Comparison of ENCODE assay signal across 20 cellular contexts in the genomic region with DNA sequence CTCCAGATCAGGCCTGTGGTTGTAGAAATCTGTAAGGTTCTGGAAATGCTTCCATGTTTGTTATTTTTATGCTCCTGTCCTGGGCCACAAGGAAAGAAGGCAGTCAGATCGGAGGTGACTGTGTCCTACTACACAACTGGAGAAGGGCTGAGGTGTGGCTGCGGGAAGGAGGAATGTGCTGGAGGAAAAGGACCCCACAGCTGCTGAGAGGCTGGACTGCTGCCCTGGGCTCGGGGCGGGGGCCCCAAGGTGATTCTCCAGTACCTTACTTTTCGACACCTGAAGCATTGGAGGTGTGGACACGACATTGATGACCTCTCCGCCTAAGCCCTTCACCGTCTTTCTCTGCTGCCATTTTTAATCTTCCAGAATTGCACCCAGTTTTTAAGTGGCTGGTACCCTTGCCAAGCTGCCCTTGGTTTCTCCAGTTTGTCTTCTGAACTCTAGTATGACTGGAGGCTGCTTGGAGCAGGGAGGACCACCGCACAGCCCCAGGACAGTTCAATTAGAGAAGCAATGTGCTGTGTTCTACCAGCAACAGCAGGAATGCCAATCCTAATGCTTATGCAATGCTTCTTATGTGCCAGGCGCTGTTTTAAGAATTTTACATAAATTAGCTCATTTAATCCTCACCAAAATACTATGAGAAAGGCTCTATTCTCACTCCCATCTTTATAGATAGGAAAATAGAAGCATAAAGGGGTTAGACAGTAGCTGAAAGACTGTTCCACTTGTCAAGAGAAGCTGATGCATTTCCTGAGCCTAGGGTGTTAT. TPM values are rescaled to one million over a fixed set of nuclear protein-coding genes. Genes with fewer than 3 reads are reported as not detected.
DNase-seq lines count a peak whose midpoint lies in the region; ATAC-seq and TF ChIP-seq lines count a peak whose summit lies in the region.
"Had no signal": no experiment of that assay in that cellular context is flagged by ENCODE, and none has a peak within 500 bp of the region (broad histone marks: within the 10 kb centered on the region; RNA-seq: fewer than 3 reads in every experiment).

No MANE protein-coding gene starts in this region.

- no TSS peak for BruUV-seq in HCT116 (replicated peaks; lab: Mats Ljungman, UMichigan)

- H4K20me1 ChIP-seq in HCT116 (ENCODE audit: insufficient read depth): no peaks in the 10 kb centered on the region
- H4K20me1 ChIP-seq: BLaER1 treated with 17β-estradiol and CSF1 and Interleukin-3, amounts not matched to agents 10 nM and 100 nM had no signal

- no peaks in the 10 kb centered on the region for H3K79me2 ChIP-seq in HCT116 (ENCODE audit: insufficient read depth, low read length)
- H3K79me2 ChIP-seq: parathyroid adenoma had no signal

- H3K27me3 ChIP-seq in HCT116 (ENCODE audit: insufficient read depth, low read length) (no peaks in the 10 kb centered on the region), iPS-18a (ENCODE audit: control insufficient read depth, insufficient read depth, low read length) (no peaks in the 10 kb centered on the region), stomach (peaks cover 0 to 10% (median 0%) of the 10 kb centered on the region in 3 donors)
- H3K27me3 ChIP-seq: colonic mucosa, MG63 had no signal

- H3K27ac ChIP-seq in HCT116 (ENCODE audit: low read depth, low read length) (peak overlapping the region; percentile 73), iPS-18a (ENCODE audit: low read length) (peak overlapping the region; percentile 32), stomach (peak overlapping the region in 3 of 5 donors; percentile 7 to 62 (median 22))
- H3K27ac ChIP-seq: BLaER1 treated with 17β-estradiol and CSF1 and Interleukin-3, amounts not matched to agents 10 nM and 100 nM; colonic mucosa; parathyroid adenoma; WERI-Rb-1 had no signal

- H3K36me3 ChIP-seq in HCT116 (ENCODE audit: control insufficient read depth in 1 of 2, insufficient read depth in 2 of 2, low read length in 2 of 2) (no peaks in the 10 kb centered on the region), iPS-18a (ENCODE audit: control insufficient read depth, low read depth, low read length) (no peaks in the 10 kb centered on the region), stomach (no peaks in the 10 kb centered on the region)
- H3K36me3 ChIP-seq: BLaER1 treated with 17β-estradiol and CSF1 and Interleukin-3, amounts not matched to agents 10 nM and 100 nM; colonic mucosa; heart right ventricle; MG63; WERI-Rb-1 had no signal

- 80 to 90% (median 83%) methylated on average over 10 of the region's 10 CpGs for WGBS in stomach, 5 donors

- intact Hi-C loops in HCT116 (cut with micrococcal nuclease) (no loop called here), stomach (cut with DNase I; ENCODE audit: low total_unique reads) (no loop called here)

- TF ChIP-seq POLR2A in HCT116 (IDR thresholded peaks at IDR 0.05; ENCODE audit: borderline replicate concordance, extremely low read depth, insufficient read depth, insufficient read length) (no peak), stomach (IDR thresholded peaks at IDR 0.05) (no peak)

- POLR2A ChIA-PET in HCT116 (lab: Charles Lee): interaction anchor here (1.5 kb wide), 1 partner anchor 10 kb away, joined by 11 read pairs; no protein-coding TSS in a partner anchor

- no peak for ATAC-seq in HCT116

- H3K9ac ChIP-seq in HCT116 (ENCODE audit: low read length) (peak overlapping the region; percentile 65), iPS-18a (ENCODE audit: low read length) (peak overlapping the region; percentile 7)
- H3K9ac ChIP-seq: BLaER1 treated with 17β-estradiol and CSF1 and Interleukin-3, amounts not matched to agents 10 nM and 100 nM; parathyroid adenoma had no signal

- H3K9me2 ChIP-seq in HCT116 (ENCODE audit: insufficient read depth): no peaks in the 10 kb centered on the region

- no peak overlapping the region for H2AFZ ChIP-seq in HCT116 (ENCODE audit: low read depth, low read length, poor library complexity, severe bottlenecking)
- H2AFZ ChIP-seq: parathyroid adenoma had no signal

- DNase-seq in HCT116 (ENCODE audit: low read depth, low spot score) (no peak), amniotic epithelial cell (ENCODE audit: low read depth) (peak; percentile 63), stomach (no peak), T1000 (lab: John Stamatoyannopoulos, UW) (no peak), NCI-H748 (lab: John Stamatoyannopoulos, UW; ENCODE audit: unreplicated experiment) (no peak), hypothalamus (lab: John Stamatoyannopoulos, UW) (no peak)
- DNase-seq: activated CD8-positive, alpha-beta memory T cell treated with anti-CD3 and anti-CD28 coated beads for 24 hours; activated effector memory CD4-positive, alpha-beta T cell treated with Interleukin-2 at 50 U/mL for 16 hours; colonic mucosa; heart right ventricle; left cardiac atrium; MG63; NCI-H1694 treated with DMSO at 0.1 percent for 48 hours; NCI-H524; OCI-M1; stimulated activated CD4-positive, alpha-beta T cell treated with anti-CD3 and anti-CD28 coated beads, Interleukin-12 subunit alpha, Interleukin-12 subunit beta, amount 100 ng/mL, for 4 hours; WERI-Rb-1 had no signal

- H3K4me3 ChIP-seq in HCT116 (replicated peaks in 1 of 2; ENCODE audit: low read depth in 1 of 2, low read length in 2 of 2) (peak overlapping the region in 1 of 2 experiments; percentile 29; a peak in 2 of 4 replicates), iPS-18a (ENCODE audit: low read length) (no peak overlapping the region), stomach (no peak overlapping the region)
- H3K4me3 ChIP-seq: BLaER1 treated with 17β-estradiol and CSF1 and Interleukin-3, amounts not matched to agents 10 nM and 100 nM; colonic mucosa; heart right ventricle; MG63 had no signal

- TF ChIP-seq EP300 in stomach (IDR thresholded peaks at IDR 0.05): no peak

- H3K4me1 ChIP-seq in HCT116 (ENCODE audit: control insufficient read depth in 1 of 2, insufficient read depth in 2 of 2, low read length in 2 of 2) (peaks cover 34 to 61% of the 10 kb centered on the region in 2 experiments), iPS-18a (ENCODE audit: control insufficient read depth, low read depth, low read length) (peaks cover 22% of the 10 kb centered on the region), stomach (peaks cover 0 to 11% (median 4%) of the 10 kb centered on the region in 4 donors)
- H3K4me1 ChIP-seq: colonic mucosa, parathyroid adenoma had no signal

- H3K9me3 ChIP-seq in HCT116 (ENCODE audit: control insufficient read depth in 1 of 2, insufficient read depth in 1 of 2, low read depth in 1 of 2, low read length in 2 of 2): peaks cover 0 to 11% of the 10 kb centered on the region in 2 experiments; a peak in 1 of 4 replicates
- H3K9me3 ChIP-seq in iPS-18a (ENCODE audit: control insufficient read depth, low read depth, low read length): no peaks in the 10 kb centered on the region
- H3K9me3 ChIP-seq in stomach: no peaks in the 10 kb centered on the region
- H3K9me3 ChIP-seq: colonic mucosa, heart right ventricle, MG63 had no signal

- CTCF ChIA-PET in HCT116 (lab: Charles Lee): interaction anchor here (1.4 kb wide), 1 partner anchor 9 kb away, joined by 4 read pairs; no protein-coding TSS in a partner anchor

- no peak for TF ChIP-seq CTCF in HCT116 (IDR thresholded peaks at IDR 0.05 in 2 of 3, conservative IDR thresholded peaks at IDR 0.05 in 1 of 3; ENCODE audit: borderline replicate concordance in 1 of 3, insufficient read depth in 1 of 3, low read depth in 2 of 3, low read length in 2 of 3)
- TF ChIP-seq CTCF in stomach (IDR thresholded peaks at IDR 0.05): no peak

- peak overlapping the region; percentile 68 for H3K4me2 ChIP-seq in HCT116 (ENCODE audit: low read length)
- H3K4me2 ChIP-seq: BLaER1 treated with 17β-estradiol and CSF1 and Interleukin-3, amounts not matched to agents 10 nM and 100 nM had no signal

- RAD21 ChIA-PET in HCT116 (lab: Charles Lee; ENCODE audit: low non-redundant PET in 1 of 2, low total read pairs in 2 of 2, uncharacterized antibody in 2 of 2, unreplicated experiment in 2 of 2): interaction anchor here in 1 of 2 experiments (1.4 kb wide), 1 partner anchor 77 kb away, joined by 3 read pairs; no protein-coding TSS in a partner anchor

- no peak for TF ChIP-seq RAD21 in HCT116 (IDR thresholded peaks at IDR 0.05; ENCODE audit: low read depth)

TF ChIP-seq in HCT116, 20 proteins besides CTCF, POLR2A, EP300 and RAD21:
- no peak for TF ChIP-seq JUND (IDR thresholded peaks at IDR 0.05)
- TF ChIP-seq ZNF274 (IDR thresholded peaks at IDR 0.05; ENCODE audit: low read depth, low read length): no peak
- no peak for TF ChIP-seq SIN3A (IDR thresholded peaks at IDR 0.05; ENCODE audit: low read depth)
- TF ChIP-seq ZBTB33 (IDR thresholded peaks at IDR 0.05; ENCODE audit: extremely low read depth, insufficient replicate concordance, low read length): no peak

RNA-seq across cellular contexts. Expression of gene ANKRD33B, which starts 13.5 kb away (rescaled TPM):
- total RNA-seq in HCT116 (2021; ENCODE audit: unreplicated experiment) (10.9 TPM), stomach (1 to 10 TPM in 4 of 5 donors, under 1 TPM in 1; 0.45 to 6.4 (median 2.8) TPM)
- 3.8 and 4.5 TPM in 2 replicates for polyA plus RNA-seq in HCT116 (2012)
- polyA plus RNA-seq in stomach: 1 to 10 TPM in 1 of 3 donors, under 1 TPM in 2; 0.50 to 2.1 (median 0.58) TPM

Comparison
In these comparisons a context has a peak if more than half of its experiments do, and no peak if none do; other contexts are left out.
1. H3K27ac ChIP-seq: peak in every context shown above with its lines; median percentile 73 in HCT116; 32 in iPS-18a; 22 in stomach.